In the genomic region with DNA sequence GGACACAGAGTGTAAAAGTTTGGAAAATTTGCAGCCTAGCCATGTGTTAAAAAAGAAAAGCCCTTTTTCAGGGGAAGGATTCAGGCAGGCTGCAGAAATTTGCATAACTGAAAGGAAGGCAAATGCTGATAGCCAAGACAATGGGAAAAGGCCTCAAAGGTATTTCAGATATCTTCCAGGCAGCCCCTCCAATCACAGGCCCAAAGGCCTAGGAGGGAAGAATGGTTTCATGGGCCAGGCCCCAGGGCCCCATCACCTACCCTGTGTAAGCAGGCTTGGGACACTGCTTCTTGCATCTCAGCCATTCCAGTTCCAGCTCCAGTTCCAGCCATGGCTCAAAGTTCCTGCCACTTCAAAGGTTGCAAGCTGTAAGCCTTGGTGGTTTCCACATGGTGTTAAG, we compare ENCODE assay signal across 29 cellular contexts. TPM values are rescaled to one million over a fixed set of nuclear protein-coding genes. Genes with fewer than 3 reads are reported as not detected.
DNase-seq lines count a peak whose midpoint lies in the region; ATAC-seq and TF ChIP-seq lines count a peak whose summit lies in the region.
"Had no signal": no experiment of that assay in that cellular context is flagged by ENCODE, and none has a peak within 500 bp of the region (broad histone marks: within the 10 kb centered on the region; RNA-seq: fewer than 3 reads in every experiment).

No MANE protein-coding gene starts in this region.

- H3K4me1 Mint-ChIP-seq in activated CD8-positive, alpha-beta memory T cell treated with anti-CD3 and anti-CD28 coated beads, Interleukin-2, amount 10 ng/mL, durations not matched to agents 7 days and 5 days = peaks cover 53% of the 10 kb centered on the region
- H3K4me1 Mint-ChIP-seq in GM23338 = peaks cover 6% of the 10 kb centered on the region
- peaks cover 23% of the 10 kb centered on the region for H3K4me1 Mint-ChIP-seq in activated CD8-positive, alpha-beta T cell treated with anti-CD3 and anti-CD28 coated beads for 36 hours (ENCODE audit: low read depth)

- H3K4me1 ChIP-seq in GM23338 (ENCODE audit: insufficient read depth) (no peaks in the 10 kb centered on the region), spleen (peaks cover 5 to 93% (median 49%) of the 10 kb centered on the region in 6 donors)
- H3K4me1 ChIP-seq: testis had no signal

- H3K36me3 Mint-ChIP-seq in activated CD8-positive, alpha-beta memory T cell treated with anti-CD3 and anti-CD28 coated beads, Interleukin-2, amount 10 ng/mL, durations not matched to agents 7 days and 5 days = peaks cover 29% of the 10 kb centered on the region
- peaks cover 25% of the 10 kb centered on the region for H3K36me3 Mint-ChIP-seq in GM23338 (ENCODE audit: low read depth)
- H3K36me3 Mint-ChIP-seq in activated CD8-positive, alpha-beta T cell treated with anti-CD3 and anti-CD28 coated beads for 36 hours (ENCODE audit: low read depth) = peaks cover 12% of the 10 kb centered on the region

- no peaks in the 10 kb centered on the region for H3K27me3 Mint-ChIP-seq in activated CD8-positive, alpha-beta memory T cell treated with anti-CD3 and anti-CD28 coated beads, Interleukin-2, amount 10 ng/mL, durations not matched to agents 7 days and 5 days
- peaks cover 15% of the 10 kb centered on the region for H3K27me3 Mint-ChIP-seq in GM23338 (ENCODE audit: insufficient read depth, low read depth, poor library complexity)
- no peaks in the 10 kb centered on the region for H3K27me3 Mint-ChIP-seq in activated CD8-positive, alpha-beta T cell treated with anti-CD3 and anti-CD28 coated beads for 36 hours
- H3K27me3 Mint-ChIP-seq: activated CD4-positive, alpha-beta T cell treated with anti-CD3 and anti-CD28 coated beads, Interleukin-2, amount 10 ng/mL, durations not matched to agents 24 days and 14 days; stimulated activated naive CD8-positive, alpha-beta T cell treated with anti-CD3 and anti-CD28 coated beads, Interleukin-15, Interleukin-2, amounts not matched to agents 100 ng/mL and 50 ng/mL, for 24 hours had no signal

- H3K9me2 ChIP-seq in GM23338 (ENCODE audit: insufficient read depth) = no peaks in the 10 kb centered on the region

- H3K4me3 ChIP-seq in GM23338 = no peak overlapping the region
- H3K4me3 ChIP-seq in spleen = peak overlapping the region in 1 of 8 donors; percentile 38
- H3K4me3 ChIP-seq: left ventricle myocardium inferior, smooth muscle cell, testis had no signal

- H3K27ac Mint-ChIP-seq in activated CD8-positive, alpha-beta memory T cell treated with anti-CD3 and anti-CD28 coated beads, Interleukin-2, amount 10 ng/mL, durations not matched to agents 7 days and 5 days = peak overlapping the region; percentile 88
- H3K27ac Mint-ChIP-seq in GM23338 = no peak overlapping the region
- H3K27ac Mint-ChIP-seq in activated CD8-positive, alpha-beta T cell treated with anti-CD3 and anti-CD28 coated beads for 36 hours = peak overlapping the region; percentile 21

- no peaks in the 10 kb centered on the region for H3F3A ChIP-seq in GM23338 (replicated peaks; ENCODE audit: low read depth)

- no peak for ATAC-seq in activated CD8-positive, alpha-beta memory T cell treated with anti-CD3 and anti-CD28 coated beads, Interleukin-2, amount 10 ng/mL, durations not matched to agents 7 days and 5 days
- ATAC-seq in GM23338 (no peak), GM18909 (IDR thresholded peaks at IDR 0.05; ENCODE audit: poor library complexity, unreplicated experiment) (no peak), HG02981 (IDR thresholded peaks at IDR 0.05; ENCODE audit: unreplicated experiment) (no peak)
- no peak for ATAC-seq in activated CD8-positive, alpha-beta T cell treated with anti-CD3 and anti-CD28 coated beads for 36 hours
- ATAC-seq: right cardiac atrium had no signal

- no peak overlapping the region for H3K4me2 ChIP-seq in GM23338
- H3K4me2 ChIP-seq: smooth muscle cell had no signal

- H3K4me3 Mint-ChIP-seq in activated CD8-positive, alpha-beta memory T cell treated with anti-CD3 and anti-CD28 coated beads, Interleukin-2, amount 10 ng/mL, durations not matched to agents 7 days and 5 days = no peak overlapping the region
- H3K4me3 Mint-ChIP-seq in GM23338 = no peak overlapping the region
- no peak overlapping the region for H3K4me3 Mint-ChIP-seq in activated CD8-positive, alpha-beta T cell treated with anti-CD3 and anti-CD28 coated beads for 36 hours
- H3K4me3 Mint-ChIP-seq: activated CD4-positive, alpha-beta T cell treated with anti-CD3 and anti-CD28 coated beads, Interleukin-2, amount 10 ng/mL, durations not matched to agents 24 days and 14 days; activated naive CD4-positive, alpha-beta T cell treated with anti-CD3 and anti-CD28 coated beads for 36 hours; stimulated activated naive CD8-positive, alpha-beta T cell treated with anti-CD3 and anti-CD28 coated beads, Interleukin-15, Interleukin-2, amounts not matched to agents 100 ng/mL and 50 ng/mL, for 24 hours had no signal

- intact Hi-C loops in activated CD8-positive, alpha-beta T cell treated with anti-CD3 and anti-CD28 coated beads for 36 hours (cut with micrococcal nuclease) = no loop called here
- intact Hi-C loops in spleen (cut with DNase I; ENCODE audit: low total_unique reads) = no loop called here

- H4K20me1 ChIP-seq in GM23338 (replicated peaks; ENCODE audit: insufficient read depth) = no peaks in the 10 kb centered on the region

- H3K9me3 Mint-ChIP-seq in activated CD8-positive, alpha-beta memory T cell treated with anti-CD3 and anti-CD28 coated beads, Interleukin-2, amount 10 ng/mL, durations not matched to agents 7 days and 5 days (ENCODE audit: low read depth) = peaks cover 15% of the 10 kb centered on the region
- H3K9me3 Mint-ChIP-seq in GM23338 = peaks cover 38% of the 10 kb centered on the region
- peaks cover 11% of the 10 kb centered on the region for H3K9me3 Mint-ChIP-seq in activated CD8-positive, alpha-beta T cell treated with anti-CD3 and anti-CD28 coated beads for 36 hours

- CTCF ChIA-PET in activated CD8-positive, alpha-beta memory T cell treated with anti-CD3 and anti-CD28 coated beads, Interleukin-2, amount 10 ng/mL, durations not matched to agents 7 days and 5 days (lab: Charles Lee) = interaction anchor here (1.1 to 2.6 kb wide), 3 partner anchors 14 to 114 kb away, joined by 4 to 20 read pairs (median 4); no protein-coding TSS in a partner anchor
- CTCF ChIA-PET in activated CD8-positive, alpha-beta T cell treated with anti-CD3 and anti-CD28 coated beads for 36 hours (lab: Charles Lee) = no interaction called here

- H3K27ac ChIP-seq in GM23338 (ENCODE audit: low read depth) (no peak overlapping the region), spleen (peak overlapping the region in 6 of 8 donors; percentile 16 to 93 (median 88))
- H3K27ac ChIP-seq: left ventricle myocardium inferior, testis had no signal

- POLR2A ChIA-PET in activated CD8-positive, alpha-beta T cell treated with anti-CD3 and anti-CD28 coated beads for 36 hours (lab: Charles Lee) = interaction anchor here (1.5 kb wide), 1 partner anchor 10 kb away, joined by 4 read pairs; no protein-coding TSS in a partner anchor

- no peaks in the 10 kb centered on the region for H3K79me2 ChIP-seq in GM23338 (replicated peaks; ENCODE audit: insufficient read depth)

- DNase-seq in activated CD8-positive, alpha-beta memory T cell treated with anti-CD3 and anti-CD28 coated beads, Interleukin-2, amount 10 ng/mL, durations not matched to agents 7 days and 5 days = no peak
- no peak for DNase-seq in activated CD8-positive, alpha-beta memory T cell treated with anti-CD3 and anti-CD28 coated beads for 24 hours
- DNase-seq in GM23338 (ENCODE audit: low spot score) (peak; percentile 35), spleen (no peak), NCI-H1092 (lab: John Stamatoyannopoulos, UW) (no peak)
- DNase-seq in activated CD8-positive, alpha-beta T cell treated with anti-CD3 and anti-CD28 coated beads for 36 hours = no peak
- DNase-seq: activated CD4-positive, alpha-beta T cell treated with anti-CD3 and anti-CD28 coated beads, Interleukin-2, amount 10 ng/mL, durations not matched to agents 24 days and 14 days; activated CD8-positive, alpha-beta memory T cell treated with anti-CD3 and anti-CD28 coated beads, Interleukin-2, amount 50 U/mL, for 4 hours; activated naive CD4-positive, alpha-beta T cell treated with anti-CD3 and anti-CD28 coated beads for 36 hours; effector memory CD4-positive, alpha-beta T cell; islet precursor cell; Karpas-422; left ventricle myocardium inferior; NCI-H1417 treated with DMSO at 0.1 percent for 48 hours; NCI-H2081; NCI-H2227 treated with DMSO at 0.1 percent for 48 hours; NCI-H748 treated with DMSO at 0.1 percent for 48 hours; right cardiac atrium; SHP77 treated with DMSO at 0.1 percent for 48 hours; stimulated activated CD4-positive, alpha-beta T cell treated with anti-CD3 and anti-CD28 coated beads, Interleukin-1b, Interleukin-23, amount 100 ng/mL, for 48 hours; testis had no signal

- no peaks in the 10 kb centered on the region for H3K9me3 ChIP-seq in spleen
- H3K9me3 ChIP-seq: left ventricle myocardium inferior, testis had no signal

- TF ChIP-seq CTCF in GM23338 (conservative IDR thresholded peaks at IDR 0.05; ENCODE audit: low read depth in 2 of 2) (no peak), spleen (IDR thresholded peaks at IDR 0.05 in 8 of 11, conservative IDR thresholded peaks at IDR 0.05 in 3 of 11) (no peak)
- no peak for TF ChIP-seq CTCF in activated CD8-positive, alpha-beta T cell treated with anti-CD3 and anti-CD28 coated beads for 36 hours (IDR thresholded peaks at IDR 0.05)

- H3K36me3 ChIP-seq in GM23338 (ENCODE audit: insufficient read depth) (peaks cover 3% of the 10 kb centered on the region; the same call in 1 of the 2 replicates), spleen (no peaks in the 10 kb centered on the region)
- H3K36me3 ChIP-seq: left ventricle myocardium inferior had no signal

- TF ChIP-seq POLR2A in spleen (IDR thresholded peaks at IDR 0.05) = no peak

- no peak overlapping the region for H2AFZ ChIP-seq in GM23338

- no peaks in the 10 kb centered on the region for H3K27me3 ChIP-seq in GM23338 (ENCODE audit: insufficient read depth)
- H3K27me3 ChIP-seq in spleen (replicated peaks in 1 of 7) = no peaks in the 10 kb centered on the region
- H3K27me3 ChIP-seq: testis had no signal

RNA-seq across cellular contexts. Expression of a gene that starts 4.8 kb away (rescaled TPM):
- total RNA-seq in activated CD8-positive, alpha-beta memory T cell treated with anti-CD3 and anti-CD28 coated beads, Interleukin-2, amount 10 ng/mL, durations not matched to agents 7 days and 5 days = 1 to 10 TPM in 1 of 2 experiments, under 1 TPM in 1; 0.42 to 2.1 TPM
- not detected in 2 replicates for total RNA-seq in GM23338 (2014; rRNA removed; shearing (Covaris generic))
- polyA plus RNA-seq in GM23338 (2016; fragmentation: Nextera tagmentation; extraction: Ambion mirVana) (not detected in 2 replicates), spleen (1 to 10 TPM; 2.2 to 2.7 (median 2.4) TPM)
- under 1 TPM; 0.36 to 0.81 TPM for total RNA-seq in activated CD8-positive, alpha-beta T cell treated with anti-CD3 and anti-CD28 coated beads for 36 hours
- 10 to 100 TPM in 3 of 7 donors, 1 to 10 TPM in 4; 2.3 to 21.7 (median 9.7) TPM for total RNA-seq in spleen
- total RNA-seq: A673, epithelial cell of proximal tubule, left ventricle myocardium inferior, myocyte, right cardiac atrium, smooth muscle cell had no signal
- polyA plus RNA-seq: H1, right cardiac atrium had no signal

RNA-seq across cellular contexts. Expression of a gene that starts 35.8 kb away (rescaled TPM):
- total RNA-seq in activated CD8-positive, alpha-beta memory T cell treated with anti-CD3 and anti-CD28 coated beads, Interleukin-2, amount 10 ng/mL, durations not matched to agents 7 days and 5 days = under 1 TPM; 0.47 to 0.82 TPM
- total RNA-seq in GM23338 (2014; rRNA removed; shearing (Covaris generic)) = 27.1 and 32.1 TPM in 2 replicates
- 15.3 and 16.2 TPM in 2 replicates for polyA plus RNA-seq in GM23338 (2016; fragmentation: Nextera tagmentation; extraction: Ambion mirVana)
- total RNA-seq in activated CD8-positive, alpha-beta T cell treated with anti-CD3 and anti-CD28 coated beads for 36 hours = 1 to 10 TPM; 1.8 to 2.2 TPM
- total RNA-seq in spleen = 1 to 10 TPM; 4.0 to 9.5 (median 7.3) TPM
- polyA plus RNA-seq in spleen = under 1 TPM; 0.46 to 0.70 (median 0.48) TPM
- total RNA-seq: myocyte had no signal
